8 cellular contexts compared by ENCODE assay signal in the genomic region with DNA sequence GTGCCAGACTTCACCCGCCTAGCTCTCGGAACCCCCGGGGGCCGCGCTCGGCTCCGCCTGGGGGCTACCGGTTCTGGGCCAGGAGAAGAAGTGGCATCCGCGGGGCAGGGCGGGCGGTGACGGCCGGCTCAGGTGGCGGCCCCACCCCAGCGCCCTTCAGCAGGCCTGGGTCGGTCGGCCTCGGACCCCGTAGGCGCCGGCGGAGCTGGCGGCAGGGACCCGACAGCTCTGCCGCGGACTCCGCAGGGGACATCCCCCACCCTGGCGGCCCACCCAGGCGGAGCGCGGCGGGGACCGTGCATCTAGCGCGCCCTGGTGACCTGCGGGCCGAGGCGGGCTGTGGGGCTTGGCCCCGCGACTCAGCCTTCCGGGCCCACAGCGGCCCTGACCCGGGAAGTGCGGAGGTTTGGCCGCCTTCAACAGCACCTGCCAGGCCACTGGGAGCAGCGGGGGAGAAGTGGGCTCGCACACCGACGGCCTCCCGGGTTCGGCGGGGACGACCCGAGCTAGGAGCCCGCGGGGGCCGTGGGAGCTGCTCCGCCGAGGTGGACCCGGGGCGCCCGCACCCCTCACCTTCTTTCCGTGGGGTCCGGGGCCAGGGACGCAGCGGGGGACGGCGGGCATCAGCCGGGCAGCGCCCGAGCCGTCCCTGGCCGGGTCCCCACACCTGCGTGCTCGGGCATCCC.
DNase-seq lines count a peak whose midpoint lies in the region; ATAC-seq and TF ChIP-seq lines count a peak whose summit lies in the region.

No MANE protein-coding gene starts in this region.

- H3K4me3 Mint-ChIP-seq in activated CD4-positive, alpha-beta memory T cell treated with anti-CD3 and anti-CD28 coated beads, Interleukin-2, amount 10 ng/mL, durations not matched to agents 7 days and 5 days, result peak overlapping the region; percentile 85
- H3K4me3 Mint-ChIP-seq in progenitor cell of endocrine pancreas (ENCODE audit: low read depth), result peak overlapping the region; percentile 81

- POLR2A ChIA-PET in activated CD4-positive, alpha-beta memory T cell treated with anti-CD3 and anti-CD28 coated beads, Interleukin-2, amount 10 ng/mL, durations not matched to agents 7 days and 5 days (lab: Charles Lee), result interaction anchor here (0.9 to 1.7 kb wide), 3 partner anchors 13 to 39 kb away, joined by 4 to 6 read pairs (median 5); no protein-coding TSS in a partner anchor

- CTCF ChIA-PET in activated CD4-positive, alpha-beta memory T cell treated with anti-CD3 and anti-CD28 coated beads, Interleukin-2, amount 10 ng/mL, durations not matched to agents 7 days and 5 days (lab: Charles Lee), result interaction anchor here (1.0 to 2.3 kb wide), 14 partner anchors 10 to 460 kb away, joined by 3 to 13 read pairs (median 4); no protein-coding TSS in a partner anchor

- ATAC-seq in GM18511 (IDR thresholded peaks at IDR 0.05; ENCODE audit: unreplicated experiment), result peak; percentile 42

- no peak overlapping the region for H3K27ac Mint-ChIP-seq in activated CD4-positive, alpha-beta memory T cell treated with anti-CD3 and anti-CD28 coated beads, Interleukin-2, amount 10 ng/mL, durations not matched to agents 7 days and 5 days
- no peak overlapping the region for H3K27ac Mint-ChIP-seq in progenitor cell of endocrine pancreas

- H3K27me3 Mint-ChIP-seq in activated CD4-positive, alpha-beta memory T cell treated with anti-CD3 and anti-CD28 coated beads, Interleukin-2, amount 10 ng/mL, durations not matched to agents 7 days and 5 days, result peaks cover 56% of the 10 kb centered on the region
- peaks cover 60% of the 10 kb centered on the region for H3K27me3 Mint-ChIP-seq in progenitor cell of endocrine pancreas

- peaks cover 3% of the 10 kb centered on the region for H3K9me3 Mint-ChIP-seq in activated CD4-positive, alpha-beta memory T cell treated with anti-CD3 and anti-CD28 coated beads, Interleukin-2, amount 10 ng/mL, durations not matched to agents 7 days and 5 days
- peaks cover 4% of the 10 kb centered on the region for H3K9me3 Mint-ChIP-seq in progenitor cell of endocrine pancreas (ENCODE audit: low read depth)

- DNase-seq in activated CD4-positive, alpha-beta memory T cell treated with anti-CD3 and anti-CD28 coated beads, Interleukin-2, amount 10 ng/mL, durations not matched to agents 7 days and 5 days, result no peak
- DNase-seq in germinal center (ENCODE audit: low spot score) (peak; percentile 36), progenitor cell of endocrine pancreas (ENCODE audit: low spot score, unreplicated experiment) (no peak), NCI-H446 treated with DMSO at 0.1 percent for 48 hours (lab: John Stamatoyannopoulos, UW) (no peak), KG1 (lab: John Stamatoyannopoulos, UW) (no peak), NCI-H774 (lab: John Stamatoyannopoulos, UW) (no peak)
- DNase-seq in effector CD8-positive, alpha-beta T cell (lab: John Stamatoyannopoulos, UW), result no peak

- H3K4me1 Mint-ChIP-seq in activated CD4-positive, alpha-beta memory T cell treated with anti-CD3 and anti-CD28 coated beads, Interleukin-2, amount 10 ng/mL, durations not matched to agents 7 days and 5 days, result peaks cover 33% of the 10 kb centered on the region
- H3K4me1 Mint-ChIP-seq in progenitor cell of endocrine pancreas (ENCODE audit: low read depth), result peaks cover 23% of the 10 kb centered on the region

- peaks cover 8% of the 10 kb centered on the region for H3K36me3 Mint-ChIP-seq in activated CD4-positive, alpha-beta memory T cell treated with anti-CD3 and anti-CD28 coated beads, Interleukin-2, amount 10 ng/mL, durations not matched to agents 7 days and 5 days (ENCODE audit: low read depth)
- no peaks in the 10 kb centered on the region for H3K36me3 Mint-ChIP-seq in progenitor cell of endocrine pancreas (ENCODE audit: insufficient read depth)

- no peak for TF ChIP-seq CTCF in progenitor cell of endocrine pancreas (IDR thresholded peaks at IDR 0.05; ENCODE audit: unreplicated experiment)
